9 cellular contexts compared by ENCODE assay signal in genomic region chr11:94130589-94131362, GRCh38. TPM values are rescaled to one million over a fixed set of nuclear protein-coding genes. Genes with fewer than 3 reads are reported as not detected.
A peak's percentile ranks its signal among the peaks of the same experiment; 100 is the strongest.
DNase-seq lines count a peak whose midpoint lies in the region; ATAC-seq and TF ChIP-seq lines count a peak whose summit lies in the region.
"Had no signal": no experiment of that assay in that cellular context is flagged by ENCODE, and none has a peak within 500 bp of the region (broad histone marks: within the 10 kb centered on the region; RNA-seq: fewer than 3 reads in every experiment).

No MANE protein-coding gene starts in this region.

- no peaks in the 10 kb centered on the region for H3K27me3 Mint-ChIP-seq in activated CD4-positive, alpha-beta T cell treated with anti-CD3 and anti-CD28 coated beads, Interleukin-2, amount 10 ng/mL, durations not matched to agents 7 days and 5 days

- peaks cover 49% of the 10 kb centered on the region for H4K20me1 ChIP-seq in OCI-LY3 (ENCODE audit: insufficient read depth, low read length)
- no peaks in the 10 kb centered on the region for H4K20me1 ChIP-seq in fibroblast of lung (ENCODE audit: control insufficient read depth, extremely low read depth, insufficient read depth, low read length)

- peak overlapping the region; percentile 80; the same call in 1 of the 2 replicates for H3K4me3 ChIP-seq in OCI-LY3 (ENCODE audit: low read length)
- peak overlapping the region; percentile 55 to 88 (median 80) for H3K4me3 ChIP-seq in fibroblast of lung (replicated peaks in 1 of 4; ENCODE audit: control extremely low read depth in 1 of 4, insufficient read depth in 1 of 4, low read depth in 3 of 4, low read length in 4 of 4)
- peak overlapping the region; percentile 79 for H3K4me3 ChIP-seq in ovary

- H3K27ac ChIP-seq in OCI-LY3 (ENCODE audit: low read length) = no peak overlapping the region
- peak overlapping the region; percentile 96 for H3K27ac ChIP-seq in fibroblast of lung (ENCODE audit: insufficient read depth, low read length)
- H3K27ac ChIP-seq in ovary = peak overlapping the region; percentile 87 to 91

- H3K9me3 ChIP-seq in OCI-LY3 (ENCODE audit: insufficient read depth, low read length) = no peaks in the 10 kb centered on the region
- no peaks in the 10 kb centered on the region for H3K9me3 ChIP-seq in fibroblast of lung (ENCODE audit: control insufficient read depth, insufficient read depth, low read depth, low read length)
- H3K9me3 ChIP-seq in ovary = no peaks in the 10 kb centered on the region

- peak; percentile 88 for TF ChIP-seq EP300 in ovary (IDR thresholded peaks at IDR 0.05)

- POLR2A ChIA-PET in activated CD4-positive, alpha-beta T cell treated with anti-CD3 and anti-CD28 coated beads, Interleukin-2, amount 10 ng/mL, durations not matched to agents 7 days and 5 days (lab: Charles Lee) = no interaction called here

- H3K4me3 Mint-ChIP-seq in activated CD4-positive, alpha-beta T cell treated with anti-CD3 and anti-CD28 coated beads, Interleukin-2, amount 10 ng/mL, durations not matched to agents 7 days and 5 days = no peak overlapping the region
- H3K4me3 Mint-ChIP-seq: activated naive CD4-positive, alpha-beta T cell treated with anti-CD3 and anti-CD28 coated beads for 36 hours had no signal

- peak; percentile 23 for DNase-seq in DMS79 (lab: John Stamatoyannopoulos, UW)
- DNase-seq in fibroblast of lung (ENCODE audit: low read depth in 2 of 2) = peak; percentile 92 to 94
- DNase-seq in ovary = peak in 1 of 5 donors; percentile 67
- DNase-seq in DMS153 (lab: John Stamatoyannopoulos, UW) = no peak
- DNase-seq in activated CD4-positive, alpha-beta T cell treated with anti-CD3 and anti-CD28 coated beads, Interleukin-2, amount 10 ng/mL, durations not matched to agents 7 days and 5 days = no peak
- no peak for DNase-seq in NCI-H2196 (lab: John Stamatoyannopoulos, UW; ENCODE audit: unreplicated experiment)

- H3K9me3 Mint-ChIP-seq in activated CD4-positive, alpha-beta T cell treated with anti-CD3 and anti-CD28 coated beads, Interleukin-2, amount 10 ng/mL, durations not matched to agents 7 days and 5 days = no peaks in the 10 kb centered on the region
- H3K9me3 Mint-ChIP-seq: activated naive CD4-positive, alpha-beta T cell treated with anti-CD3 and anti-CD28 coated beads for 36 hours had no signal

- intact Hi-C loops in ovary (cut with DNase I) = no loop called here

- H3K36me3 ChIP-seq in OCI-LY3 (replicated peaks; ENCODE audit: low read depth, low read length) = no peaks in the 10 kb centered on the region
- no peaks in the 10 kb centered on the region for H3K36me3 ChIP-seq in fibroblast of lung (ENCODE audit: control insufficient read depth, insufficient read depth, low read length)
- no peaks in the 10 kb centered on the region for H3K36me3 ChIP-seq in ovary

- ATAC-seq in HG03521 (IDR thresholded peaks at IDR 0.05; ENCODE audit: unreplicated experiment) = no peak

- TF ChIP-seq CTCF in OCI-LY3 (IDR thresholded peaks at IDR 0.05; ENCODE audit: low read depth, low read length) (no peak), fibroblast of lung (conservative IDR thresholded peaks at IDR 0.05 in 1 of 2, IDR thresholded peaks at IDR 0.05 in 1 of 2; ENCODE audit: low read depth in 1 of 2, low read length in 2 of 2) (no peak), ovary (IDR thresholded peaks at IDR 0.05) (no peak)

- 49 to 60% (median 55%) methylated on average over 10 of the region's 10 CpGs for WGBS in ovary, 3 donors

- H2AFZ ChIP-seq in OCI-LY3 (ENCODE audit: low read depth, low read length) (no peak overlapping the region), fibroblast of lung (ENCODE audit: low read length) (no peak overlapping the region)

- H3K4me1 ChIP-seq in OCI-LY3 (ENCODE audit: low read length) (peaks cover 45% of the 10 kb centered on the region), fibroblast of lung (ENCODE audit: control insufficient read depth, extremely low read depth, insufficient read depth, low read length) (peaks cover 27% of the 10 kb centered on the region), ovary (ENCODE audit: insufficient read depth) (peaks cover 23% of the 10 kb centered on the region)

- no peaks in the 10 kb centered on the region for H3K27me3 ChIP-seq in OCI-LY3 (ENCODE audit: low read depth, low read length)
- no peaks in the 10 kb centered on the region for H3K27me3 ChIP-seq in fibroblast of lung (ENCODE audit: control insufficient read depth, insufficient read depth, low read length)
- H3K27me3 ChIP-seq in ovary = no peaks in the 10 kb centered on the region

- peaks cover 42% of the 10 kb centered on the region for H3K4me1 Mint-ChIP-seq in activated CD4-positive, alpha-beta T cell treated with anti-CD3 and anti-CD28 coated beads, Interleukin-2, amount 10 ng/mL, durations not matched to agents 7 days and 5 days

- H3K79me2 ChIP-seq in OCI-LY3 (ENCODE audit: low read length) (peaks cover 69% of the 10 kb centered on the region), fibroblast of lung (ENCODE audit: control insufficient read depth, insufficient read depth, low read length) (peaks cover 62% of the 10 kb centered on the region)

- H3K9ac ChIP-seq in OCI-LY3 (ENCODE audit: low read length) = no peak overlapping the region
- peak overlapping the region; percentile 92 for H3K9ac ChIP-seq in fibroblast of lung (ENCODE audit: insufficient read depth, low read length)

- CTCF ChIA-PET in activated CD4-positive, alpha-beta T cell treated with anti-CD3 and anti-CD28 coated beads, Interleukin-2, amount 10 ng/mL, durations not matched to agents 7 days and 5 days (lab: Charles Lee) = no interaction called here

- H3K4me2 ChIP-seq in OCI-LY3 (ENCODE audit: low read length) (peak overlapping the region; percentile 93), fibroblast of lung (ENCODE audit: extremely low read depth, insufficient read depth, low read length) (peak overlapping the region; percentile 95)

- peak; percentile 59 for TF ChIP-seq POLR2A in ovary (IDR thresholded peaks at IDR 0.05)

- H3K36me3 Mint-ChIP-seq in activated CD4-positive, alpha-beta T cell treated with anti-CD3 and anti-CD28 coated beads, Interleukin-2, amount 10 ng/mL, durations not matched to agents 7 days and 5 days (ENCODE audit: low read depth) = peaks cover 2% of the 10 kb centered on the region

- no peak overlapping the region for H3K27ac Mint-ChIP-seq in activated CD4-positive, alpha-beta T cell treated with anti-CD3 and anti-CD28 coated beads, Interleukin-2, amount 10 ng/mL, durations not matched to agents 7 days and 5 days
- H3K27ac Mint-ChIP-seq: activated naive CD4-positive, alpha-beta T cell treated with anti-CD3 and anti-CD28 coated beads for 36 hours had no signal

RNA-seq across cellular contexts. Expression of gene PANX1, which starts 2.1 kb away (rescaled TPM):
- total RNA-seq in fibroblast of lung = 38.5 and 54.5 TPM in 2 replicates
- polyA plus RNA-seq in fibroblast of lung = 34.5 and 51.7 TPM in 2 replicates
- 28.0 and 37.8 TPM in 2 replicates for polyA plus RNA-seq in fibroblast of lung (2012)
- polyA minus RNA-seq in fibroblast of lung (ENCODE audit: low replicate concordance) = 36.0 and 41.5 TPM in 2 replicates
- 10 to 100 TPM; 11.2 to 14.7 (median 12.7) TPM for total RNA-seq in ovary
- polyA plus RNA-seq in ovary = 10 to 100 TPM in 1 of 2 donors, 1 to 10 TPM in 1; 4.9 to 37.9 TPM
- 10 to 100 TPM; 13.2 to 13.9 TPM for total RNA-seq in activated CD4-positive, alpha-beta T cell treated with anti-CD3 and anti-CD28 coated beads, Interleukin-2, amount 10 ng/mL, durations not matched to agents 7 days and 5 days

Comparison
In these comparisons a context has a peak if more than half of its experiments do, and no peak if none do; other contexts are left out.
1. DNase-seq: peak in DMS79 (single experiment) and fibroblast of lung (2 of 2); none in DMS153 (single experiment), activated CD4-positive, alpha-beta T cell treated with anti-CD3 and anti-CD28 coated beads, Interleukin-2, amount 10 ng/mL, durations not matched to agents 7 days and 5 days (single experiment) and NCI-H2196 (single experiment).
2. Peak in every context shown above with its lines, with median percentiles within 50 percentile points of each other: H3K4me3 ChIP-seq.